Comparison of ENCODE assay signal across 15 cellular contexts in the genomic region with DNA sequence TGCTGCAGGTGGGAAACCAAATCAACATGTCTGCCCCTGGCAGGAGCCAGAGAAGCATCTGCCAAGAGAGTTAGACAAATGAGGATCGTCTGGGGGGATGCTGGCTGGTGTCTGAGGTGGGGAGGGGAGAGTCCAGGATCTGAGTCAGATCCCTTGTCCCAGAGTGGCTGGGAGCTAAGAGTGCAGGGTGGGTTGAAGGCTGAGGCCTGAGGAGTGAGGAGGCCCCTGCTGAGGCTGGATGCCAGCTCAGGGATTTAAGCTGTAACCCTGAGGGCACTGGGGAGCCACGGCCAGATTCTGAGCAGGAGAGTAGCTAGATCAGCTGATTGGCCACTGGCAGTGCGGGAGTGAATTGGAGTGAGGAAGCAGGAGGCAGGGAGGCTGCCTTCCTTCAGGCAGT.
DNase-seq lines count a peak whose midpoint lies in the region; ATAC-seq, FAIRE-seq and TF ChIP-seq lines count a peak whose summit lies in the region.
"Had no signal": no experiment of that assay in that cellular context is flagged by ENCODE, and none has a peak within 500 bp of the region (broad histone marks: within the 10 kb centered on the region; RNA-seq: fewer than 3 reads in every experiment).

No MANE protein-coding gene starts in this region.

- TF ChIP-seq CTCF in HEK293 (tag by site-specific recombination; IDR thresholded peaks at IDR 0.05) (no peak), RWPE2 (IDR thresholded peaks at IDR 0.05; ENCODE audit: poor library complexity, severe bottlenecking) (no peak), kidney (IDR thresholded peaks at IDR 0.05; ENCODE audit: borderline replicate concordance, extremely low read depth, insufficient read depth) (no peak), spleen (IDR thresholded peaks at IDR 0.05 in 8 of 11, conservative IDR thresholded peaks at IDR 0.05 in 3 of 11) (no peak)
- no peak for TF ChIP-seq CTCF in activated CD8-positive, alpha-beta T cell treated with anti-CD3 and anti-CD28 coated beads for 36 hours (IDR thresholded peaks at IDR 0.05)

- H3K9me3 Mint-ChIP-seq in activated CD8-positive, alpha-beta T cell treated with anti-CD3 and anti-CD28 coated beads for 36 hours = no peaks in the 10 kb centered on the region
- no peaks in the 10 kb centered on the region for H3K9me3 Mint-ChIP-seq in effector memory CD8-positive, alpha-beta T cell

- no peaks in the 10 kb centered on the region for H3K36me3 ChIP-seq in HEK293 (ENCODE audit: control insufficient read depth in 2 of 2, insufficient read depth in 1 of 2, low read length in 2 of 2)
- no peaks in the 10 kb centered on the region for H3K36me3 ChIP-seq in RWPE2 (ENCODE audit: low read depth)
- no peaks in the 10 kb centered on the region for H3K36me3 ChIP-seq in kidney (ENCODE audit: control insufficient read depth in 1 of 2, insufficient read depth in 2 of 2, low read length in 2 of 2)
- no peaks in the 10 kb centered on the region for H3K36me3 ChIP-seq in spleen
- H3K36me3 ChIP-seq: esophagus squamous epithelium, neutrophil, right atrium auricular region, transverse colon had no signal

- TF ChIP-seq POLR2A in spleen (IDR thresholded peaks at IDR 0.05) = no peak

- H3K27me3 ChIP-seq in RWPE2 (ENCODE audit: insufficient read depth, poor library complexity, severe bottlenecking) = no peaks in the 10 kb centered on the region
- H3K27me3 ChIP-seq in spleen (replicated peaks in 1 of 7) = peaks cover 0 to 5% (median 0%) of the 10 kb centered on the region in 7 donors
- H3K27me3 ChIP-seq: esophagus squamous epithelium, neutrophil, right atrium auricular region, transverse colon had no signal

- no peak overlapping the region for H3K4me3 Mint-ChIP-seq in activated CD8-positive, alpha-beta T cell treated with anti-CD3 and anti-CD28 coated beads for 36 hours
- H3K4me3 Mint-ChIP-seq in effector memory CD8-positive, alpha-beta T cell = no peak overlapping the region

- H3K4me1 ChIP-seq in HEK293 (ENCODE audit: control insufficient read depth, insufficient read depth, low read length) (no peaks in the 10 kb centered on the region), RWPE2 (ENCODE audit: insufficient read depth, poor library complexity, severe bottlenecking) (peaks cover 53% of the 10 kb centered on the region), kidney (ENCODE audit: control insufficient read depth in 1 of 2, insufficient read depth in 1 of 2, low read depth in 1 of 2, low read length in 2 of 2) (peaks cover 21 to 31% of the 10 kb centered on the region in 2 donors), spleen (no peaks in the 10 kb centered on the region)

- H3K27ac ChIP-seq in HEK293 (ENCODE audit: extremely low read depth, low read depth, low read length) (no peak overlapping the region), RWPE2 (ENCODE audit: poor library complexity, severe bottlenecking) (peak overlapping the region; percentile 95), kidney (ENCODE audit: low read depth in 2 of 2, low read length in 2 of 2) (peak overlapping the region in 1 of 2 donors; percentile 75), spleen (no peak overlapping the region)
- H3K27ac ChIP-seq: neutrophil, transverse colon had no signal

- 62 to 74% (median 69%) methylated on average over 2 to 3 of the region's 3 CpGs for WGBS in spleen, 5 donors

- no peaks in the 10 kb centered on the region for H3K4me1 Mint-ChIP-seq in activated CD8-positive, alpha-beta T cell treated with anti-CD3 and anti-CD28 coated beads for 36 hours (ENCODE audit: low read depth)
- H3K4me1 Mint-ChIP-seq in effector memory CD8-positive, alpha-beta T cell (ENCODE audit: low read depth in 2 of 2) = no peaks in the 10 kb centered on the region

- H3K9me3 ChIP-seq in HEK293 (ENCODE audit: control insufficient read depth, insufficient read depth, low read depth, low read length) (no peaks in the 10 kb centered on the region), RWPE2 (ENCODE audit: severe bottlenecking) (no peaks in the 10 kb centered on the region), kidney (ENCODE audit: control insufficient read depth in 1 of 2, low read length in 2 of 2) (no peaks in the 10 kb centered on the region), spleen (no peaks in the 10 kb centered on the region)
- H3K9me3 ChIP-seq: esophagus squamous epithelium, mucosa of descending colon, neutrophil, right atrium auricular region, transverse colon had no signal

- peaks cover 1% of the 10 kb centered on the region for H3K27me3 Mint-ChIP-seq in activated CD8-positive, alpha-beta T cell treated with anti-CD3 and anti-CD28 coated beads for 36 hours
- H3K27me3 Mint-ChIP-seq in effector memory CD8-positive, alpha-beta T cell = peaks cover 19 to 50% of the 10 kb centered on the region in 2 donors

- CTCF ChIA-PET in HEK293 (lab: Yijun Ruan, JAX) = no interaction called here
- CTCF ChIA-PET in activated CD8-positive, alpha-beta T cell treated with anti-CD3 and anti-CD28 coated beads for 36 hours (lab: Charles Lee) = no interaction called here

- no peak overlapping the region for H3K27ac Mint-ChIP-seq in activated CD8-positive, alpha-beta T cell treated with anti-CD3 and anti-CD28 coated beads for 36 hours
- H3K27ac Mint-ChIP-seq in effector memory CD8-positive, alpha-beta T cell = no peak overlapping the region

- no peak overlapping the region for H3K4me3 ChIP-seq in HEK293 (ENCODE audit: low read depth, low read length)
- no peak overlapping the region for H3K4me3 ChIP-seq in RWPE2 (ENCODE audit: severe bottlenecking)
- H3K4me3 ChIP-seq in kidney (ENCODE audit: low read length in 2 of 2) = no peak overlapping the region
- H3K4me3 ChIP-seq in spleen = no peak overlapping the region
- H3K4me3 ChIP-seq: esophagus squamous epithelium, mucosa of descending colon, right atrium auricular region, transverse colon had no signal

- DNase-seq in RWPE2 (ENCODE audit: low spot score) (no peak), kidney (peak; percentile 63), spleen (peak; percentile 33)
- no peak for DNase-seq in activated CD8-positive, alpha-beta T cell treated with anti-CD3 and anti-CD28 coated beads for 36 hours
- DNase-seq in activated CD8-positive, alpha-beta memory T cell treated with anti-CD3 and anti-CD28 coated beads, Interleukin-2, amount 50 U/mL, for 4 hours = no peak
- DNase-seq in effector memory CD8-positive, alpha-beta T cell = no peak
- DNase-seq: esophagus squamous epithelium, NCI-H1436 treated with DMSO at 0.1 percent for 48 hours, T-helper 9 cell, transverse colon had no signal

- POLR2A ChIA-PET in HEK293 (lab: Yijun Ruan, JAX) = no interaction called here
- POLR2A ChIA-PET in activated CD8-positive, alpha-beta T cell treated with anti-CD3 and anti-CD28 coated beads for 36 hours (lab: Charles Lee) = no interaction called here

- H3K36me3 Mint-ChIP-seq in activated CD8-positive, alpha-beta T cell treated with anti-CD3 and anti-CD28 coated beads for 36 hours (ENCODE audit: low read depth) = no peaks in the 10 kb centered on the region
- H3K36me3 Mint-ChIP-seq in effector memory CD8-positive, alpha-beta T cell (ENCODE audit: insufficient read depth) = no peaks in the 10 kb centered on the region

- H3K9ac ChIP-seq in kidney (ENCODE audit: low read length in 2 of 2) = no peak overlapping the region

- no peak for ATAC-seq in RWPE2 (ENCODE audit: low read depth)
- no peak for ATAC-seq in activated CD8-positive, alpha-beta T cell treated with anti-CD3 and anti-CD28 coated beads for 36 hours
- ATAC-seq in effector memory CD8-positive, alpha-beta T cell (replicated peaks) = no peak
- ATAC-seq: activated CD4-positive, CD25-positive, alpha-beta regulatory T cell treated with anti-CD3 and anti-CD28 coated beads, Interleukin-2, amount 50 U/mL, for 24 hours had no signal

- no peak for FAIRE-seq in kidney (lab: Jason Lieb, UNC)

- intact Hi-C loops in kidney (cut with DNase I) = no loop called here
- intact Hi-C loops in spleen (cut with DNase I; ENCODE audit: low total_unique reads) = no loop called here
- intact Hi-C loops in activated CD8-positive, alpha-beta T cell treated with anti-CD3 and anti-CD28 coated beads for 36 hours (cut with micrococcal nuclease) = no loop called here

TF ChIP-seq in HEK293, 187 proteins besides CTCF, POLR2A, EP300 and RAD21:
- TF ChIP-seq ZNF16 (tag by site-specific recombination; IDR thresholded peaks at IDR 0.05; ENCODE audit: low read depth) (peak; percentile 75), ZIC2 (tag by site-specific recombination; IDR thresholded peaks at IDR 0.05) (peak; percentile 20; the same call in 1 of the 2 replicates), IKZF3 (tag by site-specific recombination; IDR thresholded peaks at IDR 0.05) (no peak)

Comparison
In these comparisons a context has a peak if more than half of its experiments do, and no peak if none do; other contexts are left out.
1. DNase-seq: peak in kidney (single experiment) and spleen (single experiment); none in RWPE2 (single experiment), activated CD8-positive, alpha-beta T cell treated with anti-CD3 and anti-CD28 coated beads for 36 hours (single experiment), activated CD8-positive, alpha-beta memory T cell treated with anti-CD3 and anti-CD28 coated beads, Interleukin-2, amount 50 U/mL, for 4 hours (single experiment) and effector memory CD8-positive, alpha-beta T cell (0 of 3).